12 cellular contexts compared by ENCODE assay signal in genomic region chr17:67212716-67213417, GRCh38. TPM values are rescaled to one million over a fixed set of nuclear protein-coding genes. Genes with fewer than 3 reads are reported as not detected.
A peak's percentile ranks its signal among the peaks of the same experiment; 100 is the strongest.
DNase-seq lines count a peak whose midpoint lies in the region; ATAC-seq and TF ChIP-seq lines count a peak whose summit lies in the region.
"Had no signal": no experiment of that assay in that cellular context is flagged by ENCODE, and none has a peak within 500 bp of the region (broad histone marks: within the 10 kb centered on the region; RNA-seq: fewer than 3 reads in every experiment).

No MANE protein-coding gene starts in this region.

- CTCF ChIA-PET in AG04449 (lab: Yijun Ruan, JAX) (interaction anchor here (0.6 to 1.2 kb wide), 3 partner anchors 11 to 135 kb away, joined by 3 read pairs; no protein-coding TSS in a partner anchor), WTC11 (lab: Charles Lee) (interaction anchor here (1.7 kb wide), 1 partner anchor 13 kb away, joined by 5 read pairs; no protein-coding TSS in a partner anchor)

- H3K27me3 Mint-ChIP-seq in WTC11 (ENCODE audit: low read depth): no peaks in the 10 kb centered on the region
- peaks cover 0 to 7% (median 0%) of the 10 kb centered on the region in 3 donors for H3K27me3 Mint-ChIP-seq in immature natural killer cell (ENCODE audit: low read depth in 3 of 3)
- H3K27me3 Mint-ChIP-seq in glutamatergic neuron (ENCODE audit: unreplicated experiment): no peaks in the 10 kb centered on the region

- no peak overlapping the region for H3K4me3 ChIP-seq in AG04449 (ENCODE audit: low read depth, low read length)
- no peak overlapping the region for H3K4me3 ChIP-seq in SJCRH30
- H3K4me3 ChIP-seq in heart left ventricle: no peak overlapping the region
- H3K4me3 ChIP-seq: BLaER1 treated with 17β-estradiol and CSF1 and Interleukin-3, amounts not matched to agents 10 nM and 100 nM; spleen had no signal

- H3K4me1 Mint-ChIP-seq in WTC11: peaks cover 6% of the 10 kb centered on the region; the same call in 1 of the 2 replicates
- peaks cover 45 to 66% of the 10 kb centered on the region in 2 donors for H3K4me1 Mint-ChIP-seq in immature natural killer cell
- no peaks in the 10 kb centered on the region for H3K4me1 Mint-ChIP-seq in glutamatergic neuron (ENCODE audit: low read depth, unreplicated experiment)

- POLR2A ChIA-PET in AG04449 (lab: Yijun Ruan, JAX) (interaction anchor here (0.7 kb wide), 1 partner anchor 147 kb away, joined by 3 read pairs; no protein-coding TSS in a partner anchor), WTC11 (lab: Charles Lee) (no interaction called here)

- H3K27me3 ChIP-seq in SJCRH30: no peaks in the 10 kb centered on the region
- H3K27me3 ChIP-seq in heart left ventricle: no peaks in the 10 kb centered on the region
- H3K27me3 ChIP-seq: BLaER1 treated with 17β-estradiol and CSF1 and Interleukin-3, amounts not matched to agents 10 nM and 100 nM; spleen had no signal

- H3K9me3 Mint-ChIP-seq in WTC11: no peaks in the 10 kb centered on the region
- H3K9me3 Mint-ChIP-seq in immature natural killer cell: no peaks in the 10 kb centered on the region
- H3K9me3 Mint-ChIP-seq in glutamatergic neuron (ENCODE audit: unreplicated experiment): no peaks in the 10 kb centered on the region

- 72 to 80% (median 77%) methylated on average over 9 of the region's 9 CpGs for WGBS in heart left ventricle, 4 donors

- peaks cover 2% of the 10 kb centered on the region; the same call in 1 of the 2 replicates for H3K4me1 ChIP-seq in SJCRH30
- peaks cover 0 to 48% (median 13%) of the 10 kb centered on the region in 12 donors for H3K4me1 ChIP-seq in heart left ventricle

- TF ChIP-seq POLR2A in heart left ventricle (IDR thresholded peaks at IDR 0.05): no peak

- H3K27ac Mint-ChIP-seq in WTC11: peak overlapping the region; percentile 16
- H3K27ac Mint-ChIP-seq in immature natural killer cell: peak overlapping the region in 5 of 6 donors; percentile 40 to 65 (median 52)
- no peak overlapping the region for H3K27ac Mint-ChIP-seq in glutamatergic neuron (ENCODE audit: unreplicated experiment)

- H3K4me3 Mint-ChIP-seq in WTC11 (no peak overlapping the region), immature natural killer cell (peak overlapping the region in 1 of 5 donors; percentile 1), glutamatergic neuron (ENCODE audit: unreplicated experiment) (no peak overlapping the region)

- intact Hi-C loops in heart left ventricle (cut with DNase I): loop anchor here in 1 of 10 donors (10.0 kb wide), 1 partner anchor 82 kb away; no protein-coding TSS in a partner anchor

- no peaks in the 10 kb centered on the region for H3K9me3 ChIP-seq in SJCRH30 (replicated peaks)
- H3K9me3 ChIP-seq in heart left ventricle: no peaks in the 10 kb centered on the region
- H3K9me3 ChIP-seq: BLaER1 treated with 17β-estradiol and CSF1 and Interleukin-3, amounts not matched to agents 10 nM and 100 nM; spleen had no signal

- TF ChIP-seq CTCF in AG04449 (IDR thresholded peaks at IDR 0.05; ENCODE audit: insufficient read depth, low read length, missing control alignments): no peak
- TF ChIP-seq CTCF in WTC11 (IDR thresholded peaks at IDR 0.05): no peak
- no peak for TF ChIP-seq CTCF in glutamatergic neuron (IDR thresholded peaks at IDR 0.05; ENCODE audit: partially characterized antibody, unreplicated experiment)
- no peak for TF ChIP-seq CTCF in heart left ventricle (IDR thresholded peaks at IDR 0.05)

- peak; percentile 65 for DNase-seq in AG04449 (ENCODE audit: low read depth, low spot score)
- DNase-seq in Kasumi-1 (lab: John Stamatoyannopoulos, UW): peak; percentile 47 to 48
- no peak for DNase-seq in WTC11 (ENCODE audit: low spot score)
- DNase-seq in immature natural killer cell: no peak
- no peak for DNase-seq in SJCRH30
- no peak for DNase-seq in glutamatergic neuron
- DNase-seq in heart left ventricle: no peak
- DNase-seq: activated CD8-positive, alpha-beta memory T cell treated with anti-CD3 and anti-CD28 coated beads, Interleukin-2, amount 50 U/mL, for 4 hours; NCI-H446 treated with DMSO at 0.1 percent for 48 hours; spleen had no signal

- peaks cover 6% of the 10 kb centered on the region for H3K36me3 Mint-ChIP-seq in WTC11
- peaks cover 3 to 13% (median 4%) of the 10 kb centered on the region in 3 donors for H3K36me3 Mint-ChIP-seq in immature natural killer cell
- no peaks in the 10 kb centered on the region for H3K36me3 Mint-ChIP-seq in glutamatergic neuron (ENCODE audit: unreplicated experiment)

- no peak overlapping the region for H3K27ac ChIP-seq in SJCRH30
- no peak overlapping the region for H3K27ac ChIP-seq in heart left ventricle

- ATAC-seq in WTC11: no peak
- ATAC-seq in HG03439 (IDR thresholded peaks at IDR 0.05; ENCODE audit: unreplicated experiment): no peak
- ATAC-seq in heart left ventricle: no peak

- H3K36me3 ChIP-seq in SJCRH30 (peaks cover 6% of the 10 kb centered on the region), heart left ventricle (peaks cover 0 to 46% (median 33%) of the 10 kb centered on the region in 9 donors)

TF ChIP-seq in WTC11, 78 proteins besides CTCF, POLR2A, EP300 and RAD21 (continues in another document):
- TF ChIP-seq ERG (CRISPR knock-in tag; IDR thresholded peaks at IDR 0.05): no peak
- no peak for TF ChIP-seq AFF4 (CRISPR knock-in tag; IDR thresholded peaks at IDR 0.05; ENCODE audit: borderline replicate concordance)
- no peak for TF ChIP-seq ELF4 (CRISPR knock-in tag; IDR thresholded peaks at IDR 0.05; ENCODE audit: low read depth)
- no peak for TF ChIP-seq ZNF219 (CRISPR knock-in tag; IDR thresholded peaks at IDR 0.05; ENCODE audit: borderline replicate concordance)
- no peak for TF ChIP-seq TCF7 (CRISPR knock-in tag; IDR thresholded peaks at IDR 0.05; ENCODE audit: low read depth)
- TF ChIP-seq CBFB (CRISPR knock-in tag; IDR thresholded peaks at IDR 0.05; ENCODE audit: low read depth): no peak
- TF ChIP-seq TEAD4 (CRISPR knock-in tag; IDR thresholded peaks at IDR 0.05): no peak
- no peak for TF ChIP-seq E2F1 (CRISPR knock-in tag; IDR thresholded peaks at IDR 0.05)
- TF ChIP-seq ZNF423 (CRISPR knock-in tag; IDR thresholded peaks at IDR 0.05): no peak

RNA-seq across cellular contexts. Expression of gene HELZ, which starts 32.1 kb away (rescaled TPM):
- total RNA-seq in WTC11 (2021) (46.5 to 49.1 TPM (median 47.4 TPM) in 3 replicates), glutamatergic neuron (ENCODE audit: unreplicated experiment) (47.4 TPM), heart left ventricle (10 to 100 TPM; 26.3 to 48.4 (median 32.5) TPM)
- polyA plus RNA-seq in immature natural killer cell (100 to 1,000 TPM in 1 of 3 donors, 10 to 100 TPM in 2; 41.4 to 121 (median 44.2) TPM), heart left ventricle (1 to 10 TPM; 5.1 to 7.0 TPM)
- total RNA-seq in SJCRH30 (2014; rRNA removed; shearing (Covaris generic)): 33.2 and 42.3 TPM in 2 replicates

Comparison
In these comparisons a context has a peak if more than half of its experiments do, and no peak if none do; other contexts are left out.
1. DNase-seq: peak in AG04449 (single experiment) and Kasumi-1 (2 of 2); none in WTC11 (single experiment), immature natural killer cell (0 of 3), SJCRH30 (0 of 2), glutamatergic neuron (single experiment) and heart left ventricle (0 of 5).